In the genomic region with DNA sequence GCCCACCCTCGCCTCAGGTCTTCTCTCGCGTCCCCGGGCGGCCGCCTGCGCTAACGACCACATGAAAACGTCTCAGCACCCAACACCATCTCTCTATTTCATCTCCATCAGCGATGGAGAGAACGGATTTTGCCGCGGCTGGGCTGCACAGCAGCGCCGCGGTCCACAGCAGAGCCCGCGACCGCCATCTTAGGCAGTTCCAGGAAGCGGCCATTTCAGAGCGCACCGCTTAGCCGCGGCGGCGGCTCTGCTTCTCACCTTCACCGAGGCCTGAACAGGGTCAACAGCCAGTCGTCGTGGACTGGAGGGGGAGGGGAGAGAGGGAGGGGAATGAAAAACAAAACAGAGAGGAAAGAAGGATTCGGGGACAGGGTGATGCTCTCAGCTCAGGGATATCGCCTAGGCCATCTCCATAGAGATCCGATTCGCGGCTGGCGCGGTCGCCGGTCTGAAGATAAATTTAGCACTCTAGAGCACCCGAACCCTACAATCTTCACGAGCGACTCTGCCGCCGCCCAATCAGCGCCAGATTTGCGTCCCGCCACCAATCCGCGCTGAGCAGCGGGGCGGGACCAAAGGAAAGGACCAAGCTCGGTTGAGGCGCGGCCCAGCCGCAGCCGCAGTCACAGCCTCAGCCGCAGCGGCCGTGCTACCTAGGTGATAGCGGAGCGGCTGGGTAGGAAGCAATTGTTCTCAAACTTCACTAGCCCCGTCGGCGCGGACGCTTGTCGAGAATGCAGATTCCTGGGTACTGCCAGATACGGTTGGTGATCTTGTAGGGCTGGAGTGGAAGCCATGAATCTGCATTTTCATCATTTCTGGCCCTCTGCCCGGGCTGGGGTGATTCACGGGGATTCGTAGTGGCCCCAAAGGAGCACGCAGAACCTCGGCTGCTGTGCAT, we compare ENCODE assay signal across 8 cellular contexts. TPM values are rescaled to one million over a fixed set of nuclear protein-coding genes. Genes with fewer than 3 reads are reported as not detected.
DNase-seq lines count a peak whose midpoint lies in the region; FAIRE-seq and TF ChIP-seq lines count a peak whose summit lies in the region.

A gene (minus strand): TSS at position 450 of the 901 bp plus-strand sequence. CDS start 3,108 bp downstream, outside the sequence.

- CTCF ChIA-PET in activated naive CD4-positive, alpha-beta T cell treated with anti-CD3 and anti-CD28 coated beads for 36 hours (lab: Charles Lee), result interaction anchor here (1.1 to 2.9 kb wide), 2 partner anchors 17 to 48 kb away, joined by 3 to 18 read pairs; a partner anchor contains a TSS

- H3K27me3 Mint-ChIP-seq in activated naive CD4-positive, alpha-beta T cell treated with anti-CD3 and anti-CD28 coated beads for 36 hours (ENCODE audit: low read depth), result no peaks in the 10 kb centered on the region

- H3K4me1 ChIP-seq in neutrophil (ENCODE audit: control insufficient read depth in 1 of 2, insufficient read depth in 1 of 2, low read depth in 1 of 2, low read length in 1 of 2), result peaks cover 34% of the 10 kb centered on the region in 2 experiments

- H3K27ac ChIP-seq in neutrophil (peak within 1 kb of the TSS; percentile 87), substantia nigra (ENCODE audit: low read depth, low read length, poor library complexity, severe bottlenecking) (peak within 1 kb of the TSS; percentile 99)

- peaks cover 46% of the 10 kb centered on the region for H3K4me1 Mint-ChIP-seq in activated naive CD4-positive, alpha-beta T cell treated with anti-CD3 and anti-CD28 coated beads for 36 hours (ENCODE audit: low read depth)

- H3K36me3 ChIP-seq in neutrophil, result peaks cover 31% of the 10 kb centered on the region

- peak; percentile 92 for DNase-seq in GM04503 (ENCODE audit: low read depth)
- DNase-seq in HFF-Myc (ENCODE audit: extremely low read depth, low read depth), result peak; percentile 91
- peak; percentile 98 for DNase-seq in NAMALWA (ENCODE audit: low spot score)
- DNase-seq in SK-N-DZ (ENCODE audit: low spot score), result peak; percentile 98
- DNase-seq in activated naive CD4-positive, alpha-beta T cell treated with anti-CD3 and anti-CD28 coated beads for 36 hours, result peak; percentile 96
- peak; percentile 76 to 85 for DNase-seq in frontal cortex (ENCODE audit: low spot score in 2 of 2)
- DNase-seq in substantia nigra (lab: John Stamatoyannopoulos, UW), result peak; percentile 78 to 100 (median 96)

- no peak for TF ChIP-seq CTCF in HFF-Myc (IDR thresholded peaks at IDR 0.05; ENCODE audit: low read depth, low read length, missing control alignments)
- peak; percentile 45 for TF ChIP-seq CTCF in neutrophil (IDR thresholded peaks at IDR 0.05)

- H3K4me3 ChIP-seq in HFF-Myc (replicated peaks; ENCODE audit: low read depth, low read length) (peak within 1 kb of the TSS; percentile 67), neutrophil (ENCODE audit: low read depth in 1 of 2, low read length in 1 of 2) (peak within 1 kb of the TSS; percentile 83 to 87)

- peak within 1 kb of the TSS; percentile 100 for H3K27ac Mint-ChIP-seq in activated naive CD4-positive, alpha-beta T cell treated with anti-CD3 and anti-CD28 coated beads for 36 hours

- H3K9me3 ChIP-seq in neutrophil, result no peaks in the 10 kb centered on the region

- intact Hi-C loops in activated naive CD4-positive, alpha-beta T cell treated with anti-CD3 and anti-CD28 coated beads for 36 hours (cut with micrococcal nuclease), result loop anchor here (1.0 to 5.0 kb wide), 9 partner anchors 20 to 1397 kb away; a partner anchor contains a TSS

- H3K9me3 Mint-ChIP-seq in activated naive CD4-positive, alpha-beta T cell treated with anti-CD3 and anti-CD28 coated beads for 36 hours, result no peaks in the 10 kb centered on the region

- no peaks in the 10 kb centered on the region for H3K27me3 ChIP-seq in neutrophil

- peaks cover 43% of the 10 kb centered on the region for H3K36me3 Mint-ChIP-seq in activated naive CD4-positive, alpha-beta T cell treated with anti-CD3 and anti-CD28 coated beads for 36 hours (ENCODE audit: low read depth)

- no peak for FAIRE-seq in frontal cortex (lab: Jason Lieb, UNC)

- H3K4me3 Mint-ChIP-seq in activated naive CD4-positive, alpha-beta T cell treated with anti-CD3 and anti-CD28 coated beads for 36 hours, result peak within 1 kb of the TSS; percentile 100

RNA-seq across cellular contexts. Expression of the gene that starts here (rescaled TPM):
- 47.6 and 51.4 TPM in 2 replicates for polyA plus RNA-seq in SK-N-DZ (2014; cell fraction: cytosol; rRNA removed)
- polyA plus RNA-seq in SK-N-DZ (2014; cell fraction: nucleus; rRNA removed), result 74.8 and 118 TPM in 2 replicates
- 10 to 100 TPM; 50.4 to 52.4 TPM for total RNA-seq in activated naive CD4-positive, alpha-beta T cell treated with anti-CD3 and anti-CD28 coated beads for 36 hours
- 67.7 TPM for total RNA-seq in frontal cortex

Comparison
In these comparisons a context has a peak if more than half of its experiments do, and no peak if none do; other contexts are left out.
1. Peak in every context shown above with its lines: DNase-seq, H3K4me3 ChIP-seq and H3K27ac ChIP-seq.